Comparison of ENCODE assay signal across 9 cellular contexts in the genomic region with DNA sequence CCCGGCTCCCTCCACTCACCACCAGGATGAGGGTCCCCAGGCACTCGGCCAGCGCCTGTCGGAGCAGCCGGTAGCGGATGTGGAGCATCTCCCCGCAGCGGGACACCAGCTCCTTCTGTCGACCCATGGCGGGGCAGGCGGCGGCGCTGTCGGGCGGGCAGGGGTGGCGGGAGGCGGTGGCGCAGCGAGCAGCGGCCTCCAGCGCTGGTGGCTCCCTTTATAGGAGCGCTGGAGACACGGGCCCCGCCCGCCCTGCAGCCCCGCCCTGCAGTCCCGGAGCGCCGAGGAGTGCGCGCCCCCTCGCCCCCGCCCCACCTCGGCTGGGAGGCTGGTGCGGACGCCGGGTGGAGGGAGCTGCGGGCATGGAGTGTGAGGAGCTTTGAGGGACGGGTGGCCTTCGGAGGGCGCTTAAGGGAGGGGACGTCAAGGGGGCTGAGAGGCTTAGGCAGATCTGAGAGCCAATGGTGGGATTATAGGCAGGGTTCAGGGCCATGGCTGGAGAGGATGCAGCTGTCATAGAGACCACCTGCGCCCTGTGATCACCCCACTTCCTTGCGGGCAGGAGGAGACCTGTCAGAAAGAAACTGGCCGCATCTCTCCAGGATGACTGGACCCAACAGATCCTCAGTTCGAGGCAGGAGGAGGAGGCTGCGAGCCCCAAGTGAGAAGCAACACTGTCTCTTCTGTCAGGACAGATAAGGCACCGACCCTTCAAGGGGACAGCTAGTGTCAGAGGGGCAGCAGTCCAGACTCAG. TPM values are rescaled to one million over a fixed set of nuclear protein-coding genes. Genes with fewer than 3 reads are reported as not detected.
DNase-seq lines count a peak whose midpoint lies in the region; ATAC-seq and TF ChIP-seq lines count a peak whose summit lies in the region.
"Had no signal": no experiment of that assay in that cellular context is flagged by ENCODE, and none has a peak within 500 bp of the region (broad histone marks: within the 10 kb centered on the region; RNA-seq: fewer than 3 reads in every experiment).

TSS of gene AQP3 (minus strand) at position 190 of the 755 bp plus-strand sequence. CDS start at position 127, 63 bp downstream.

- DNase-seq in GM03348 (ENCODE audit: low spot score) = peak; percentile 85
- DNase-seq in Panc1 (ENCODE audit: low read depth, low spot score) = no peak
- peak; percentile 43 for DNase-seq in activated gamma-delta T cell treated with anti-CD3 and anti-CD28 coated beads, Interleukin-2, amount 50 U/mL, for 16 hours (ENCODE audit: low read depth)
- peak; percentile 81 for DNase-seq in Right ventricle myocardium superior
- DNase-seq in vagina (ENCODE audit: extremely low spot score in 2 of 2) = no peak
- DNase-seq in SHP77 treated with DMSO at 0.1 percent for 48 hours (lab: John Stamatoyannopoulos, UW) = no peak

- H2AFZ ChIP-seq in parathyroid adenoma = peak within 1 kb of the TSS; percentile 78

- H3K36me3 ChIP-seq in Panc1 (ENCODE audit: control insufficient read depth, insufficient read depth, low read length) = no peaks in the 10 kb centered on the region
- H3K36me3 ChIP-seq in parathyroid adenoma (ENCODE audit: control insufficient read depth, insufficient read depth, low read length) = no peaks in the 10 kb centered on the region
- no peaks in the 10 kb centered on the region for H3K36me3 ChIP-seq in vagina

- no peak within 1 kb of the TSS for H3K9ac ChIP-seq in parathyroid adenoma

- in situ Hi-C loops in Panc1 (cut with HindIII; ENCODE audit: low pct_unique_long_range_greater_than_20kb, low sequenced_read_pairs) = no loop called here

- CTCF ChIA-PET in Panc1 (lab: Charles Lee) = interaction anchor here (0.6 to 1.6 kb wide), 12 partner anchors 12 to 1056 kb away, joined by 3 to 16 read pairs (median 4); partner anchors contain the start of gene NOL6

- POLR2A ChIA-PET in Panc1 (lab: Charles Lee) = interaction anchor here (0.6 kb wide), 3 partner anchors 27 to 55 kb away, joined by 3 to 7 read pairs (median 4); no protein-coding TSS in a partner anchor

- H3K4me3 ChIP-seq in Panc1 (ENCODE audit: low read depth in 2 of 2, low read length in 2 of 2) (peak within 1 kb of the TSS; percentile 20 to 37), parathyroid adenoma (ENCODE audit: low read depth, low read length) (peak within 1 kb of the TSS; percentile 19), vagina (peak within 1 kb of the TSS; percentile 49 to 55)

- intact Hi-C loops in Panc1 (cut with micrococcal nuclease; ENCODE audit: unreplicated experiment) = no loop called here
- intact Hi-C loops in Right ventricle myocardium superior (cut with DNase I) = no loop called here
- intact Hi-C loops in vagina (cut with DNase I) = no loop called here

- H3K79me2 ChIP-seq in parathyroid adenoma = no peaks in the 10 kb centered on the region

- H3K4me2 ChIP-seq in parathyroid adenoma (ENCODE audit: low read length) = peak within 1 kb of the TSS; percentile 32

- H3K27ac ChIP-seq in Panc1 (ENCODE audit: low read length) (no peak within 1 kb of the TSS), parathyroid adenoma (peak within 1 kb of the TSS; percentile 15), vagina (peak within 1 kb of the TSS; percentile 53)
- H3K27ac ChIP-seq: epithelial cell of prostate had no signal

- H3K9me3 ChIP-seq in Panc1 (ENCODE audit: control insufficient read depth, insufficient read depth, low read depth, low read length) (no peaks in the 10 kb centered on the region), parathyroid adenoma (ENCODE audit: control insufficient read depth, low read length) (no peaks in the 10 kb centered on the region), vagina (no peaks in the 10 kb centered on the region)

- ATAC-seq in HG03354 (IDR thresholded peaks at IDR 0.05; ENCODE audit: poor library complexity, severe bottlenecking, unreplicated experiment) = peak; percentile 32
- peak; percentile 89 for ATAC-seq in Panc1
- peak; percentile 93 for ATAC-seq in Right ventricle myocardium superior (ENCODE audit: poor library complexity)

- BruUV-seq in Panc1 (replicated peaks; lab: Mats Ljungman, UMichigan) = no TSS peak

- TF ChIP-seq CTCF in Panc1 (IDR thresholded peaks at IDR 0.05) (no peak), parathyroid adenoma (IDR thresholded peaks at IDR 0.05) (peak; percentile 40), vagina (IDR thresholded peaks at IDR 0.05) (peak in 1 of 3 experiments; percentile 29)

- peaks cover 3% of the 10 kb centered on the region for H3K27me3 ChIP-seq in Panc1 (ENCODE audit: control insufficient read depth, insufficient read depth, low read length)
- H3K27me3 ChIP-seq in parathyroid adenoma (ENCODE audit: control insufficient read depth, insufficient read depth, low read length) = no peaks in the 10 kb centered on the region
- no peaks in the 10 kb centered on the region for H3K27me3 ChIP-seq in vagina

- H3K4me1 ChIP-seq in Panc1 (ENCODE audit: control insufficient read depth, insufficient read depth, low read length) (peaks cover 7% of the 10 kb centered on the region; the same call in 1 of the 2 replicates), parathyroid adenoma (peaks cover 17% of the 10 kb centered on the region), vagina (peaks cover 29% of the 10 kb centered on the region)

- no peak for TF ChIP-seq POLR2A in vagina (IDR thresholded peaks at IDR 0.05)

RNA-seq across cellular contexts. Expression of gene AQP3, which starts in this region (rescaled TPM):
- 1.0 TPM for total RNA-seq in Panc1 (2021; ENCODE audit: unreplicated experiment)
- 2.3 TPM for polyA plus RNA-seq in Panc1 (2012; ENCODE audit: insufficient read length)
- total RNA-seq in Right ventricle myocardium superior = 16.3 TPM
- 868 TPM for total RNA-seq in vagina

Comparison
In these comparisons a context has a peak if more than half of its experiments do, and no peak if none do; other contexts are left out.
1. RNA of gene AQP3 (total RNA-seq): 868 TPM in vagina (single experiment); 16.3 TPM in Right ventricle myocardium superior (single experiment) and 1.0 TPM in Panc1 (single experiment); every median in the first group is over 10 times any median in the second.
2. DNase-seq: peak in GM03348 (single experiment), activated gamma-delta T cell treated with anti-CD3 and anti-CD28 coated beads, Interleukin-2, amount 50 U/mL, for 16 hours (single experiment) and Right ventricle myocardium superior (single experiment); none in Panc1 (single experiment), vagina (0 of 2) and SHP77 treated with DMSO at 0.1 percent for 48 hours (single experiment).
3. ATAC-seq: peak in every context shown above with its lines; median percentile 93 in Right ventricle myocardium superior; 89 in Panc1; 32 in HG03354.
4. Peak in every context shown above with its lines, with median percentiles within 50 percentile points of each other: H3K4me3 ChIP-seq.